1 cellular context compared by ENCODE assay signal in the genomic region with DNA sequence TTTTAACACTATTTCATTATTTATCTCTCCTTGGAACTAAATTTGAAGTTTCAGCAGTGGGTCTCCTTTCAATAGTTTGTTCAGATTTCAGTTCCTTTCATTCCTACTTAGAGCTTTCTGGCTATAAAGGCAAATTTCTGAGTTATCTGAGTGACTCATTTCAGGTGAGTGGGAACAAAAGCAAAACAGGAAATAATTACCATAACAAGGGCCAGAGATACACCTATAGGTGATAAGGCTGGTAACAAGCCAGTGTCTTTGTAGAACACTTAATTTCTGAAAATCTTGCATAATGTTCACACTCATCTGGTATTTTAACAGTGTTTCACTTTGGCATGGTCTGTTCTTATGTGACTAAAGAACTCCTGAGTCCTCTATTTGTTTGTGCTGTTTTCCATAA.
TF ChIP-seq lines count a peak whose summit lies in the region.

No MANE protein-coding gene starts in this region.

TF ChIP-seq in H1, 55 proteins besides CTCF, POLR2A, EP300 and RAD21:
- TF ChIP-seq RNF2 (IDR thresholded peaks at IDR 0.05; ENCODE audit: borderline replicate concordance, low read depth, low read length, missing control alignments, poor library complexity, severe bottlenecking), result no peak
- TF ChIP-seq, protein P1, sequence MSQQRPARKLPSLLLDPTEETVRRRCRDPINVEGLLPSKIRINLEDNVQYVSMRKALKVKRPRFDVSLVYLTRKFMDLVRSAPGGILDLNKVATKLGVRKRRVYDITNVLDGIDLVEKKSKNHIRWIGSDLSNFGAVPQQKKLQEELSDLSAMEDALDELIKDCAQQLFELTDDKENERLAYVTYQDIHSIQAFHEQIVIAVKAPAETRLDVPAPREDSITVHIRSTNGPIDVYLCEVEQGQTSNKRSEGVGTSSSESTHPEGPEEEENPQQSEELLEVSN (IDR thresholded peaks at IDR 0.05), result no peak
- no peak for TF ChIP-seq TAF7 (optimal IDR thresholded peaks at IDR 0.05; ENCODE audit: borderline replicate concordance, low read depth, low read length)
- peak; percentile 86 for TF ChIP-seq JUND (IDR thresholded peaks at IDR 0.05; ENCODE audit: low read length)
- TF ChIP-seq YY1 (IDR thresholded peaks at IDR 0.05; ENCODE audit: low read depth, low read length), result no peak
- no peak for TF ChIP-seq CREB1 (IDR thresholded peaks at IDR 0.05)
